Comparison of ENCODE assay signal across 8 cellular contexts in genomic region chr20:50224553-50225255, GRCh38. TPM values are rescaled to one million over a fixed set of nuclear protein-coding genes. Genes with fewer than 3 reads are reported as not detected.
A peak's percentile ranks its signal among the peaks of the same experiment; 100 is the strongest.
DNase-seq lines count a peak whose midpoint lies in the region; TF ChIP-seq lines count a peak whose summit lies in the region.

No MANE protein-coding gene starts in this region.

- H3K4me1 ChIP-seq in OCI-LY7 (ENCODE audit: insufficient read depth, low read length, poor library complexity, severe bottlenecking) = no peaks in the 10 kb centered on the region

- H3K4me3 ChIP-seq in OCI-LY7 (ENCODE audit: low read depth, low read length, poor library complexity, severe bottlenecking) (no peak overlapping the region), fibroblast of mammary gland (ENCODE audit: control insufficient read depth, low read depth, low read length) (no peak overlapping the region)

- H3K79me2 ChIP-seq in OCI-LY7 (ENCODE audit: insufficient read depth, low read depth, low read length) = no peaks in the 10 kb centered on the region

- no peaks in the 10 kb centered on the region for H3K9me2 ChIP-seq in OCI-LY7 (ENCODE audit: insufficient read depth, low read length)

- intact Hi-C loops in OCI-LY7 (cut with micrococcal nuclease; ENCODE audit: unreplicated experiment) = no loop called here
- intact Hi-C loops in activated naive CD4-positive, alpha-beta T cell treated with anti-CD3 and anti-CD28 coated beads for 36 hours (cut with micrococcal nuclease) = no loop called here

- peaks cover 4% of the 10 kb centered on the region for H3K9me3 Mint-ChIP-seq in activated naive CD4-positive, alpha-beta T cell treated with anti-CD3 and anti-CD28 coated beads for 36 hours

- no peaks in the 10 kb centered on the region for H3K4me1 Mint-ChIP-seq in activated naive CD4-positive, alpha-beta T cell treated with anti-CD3 and anti-CD28 coated beads for 36 hours (ENCODE audit: low read depth)

- no peak overlapping the region for H3K4me2 ChIP-seq in OCI-LY7 (ENCODE audit: low read length)

- H3K27me3 Mint-ChIP-seq in activated naive CD4-positive, alpha-beta T cell treated with anti-CD3 and anti-CD28 coated beads for 36 hours (ENCODE audit: low read depth) = no peaks in the 10 kb centered on the region

- H3K27ac Mint-ChIP-seq in activated naive CD4-positive, alpha-beta T cell treated with anti-CD3 and anti-CD28 coated beads for 36 hours = no peak overlapping the region

- POLR2A ChIA-PET in OCI-LY7 (lab: Charles Lee) = no interaction called here

- H2AFZ ChIP-seq in OCI-LY7 (ENCODE audit: low read length) = no peak overlapping the region

- CTCF ChIA-PET in OCI-LY7 (lab: Charles Lee; ENCODE audit: unreplicated experiment) = no interaction called here
- CTCF ChIA-PET in activated naive CD4-positive, alpha-beta T cell treated with anti-CD3 and anti-CD28 coated beads for 36 hours (lab: Charles Lee) = interaction anchor here (1.1 kb wide), 1 partner anchor 240 kb away, joined by 3 read pairs; no protein-coding TSS in a partner anchor

- in situ Hi-C loops in GM13976 (cut with MboI; ENCODE audit: low sequenced_read_pairs, unreplicated experiment) = no loop called here

- DNase-seq in AG08396 (ENCODE audit: low spot score) (peak; percentile 91), OCI-LY7 (ENCODE audit: low spot score) (no peak), fibroblast of mammary gland (ENCODE audit: low read depth) (peak; percentile 97), occipital lobe (lab: John Stamatoyannopoulos, UW) (peak; percentile 40), GM13976 (ENCODE audit: low spot score) (no peak), NCI-H146 (lab: John Stamatoyannopoulos, UW) (no peak), HUDEP-2 (lab: John Stamatoyannopoulos, UW; ENCODE audit: unreplicated experiment in 76 of 76) (no peak)
- no peak for DNase-seq in activated naive CD4-positive, alpha-beta T cell treated with anti-CD3 and anti-CD28 coated beads for 36 hours

- no peaks in the 10 kb centered on the region for H3K9me3 ChIP-seq in OCI-LY7 (ENCODE audit: low read length)

- H4K20me1 ChIP-seq in OCI-LY7 (ENCODE audit: insufficient read depth, low read length) = no peaks in the 10 kb centered on the region

- TF ChIP-seq CTCF in OCI-LY7 (conservative IDR thresholded peaks at IDR 0.05; ENCODE audit: low read length) = peak; percentile 47
- peak; percentile 31 for TF ChIP-seq CTCF in fibroblast of mammary gland (conservative IDR thresholded peaks at IDR 0.05; ENCODE audit: control insufficient read depth, insufficient read depth, low read depth, low read length)
- no peak for TF ChIP-seq CTCF in GM13976 (IDR thresholded peaks at IDR 0.05; ENCODE audit: borderline replicate concordance, control extremely low read depth, extremely low read depth, insufficient read depth, missing control alignments)

- H3K36me3 ChIP-seq in OCI-LY7 (ENCODE audit: insufficient read depth, low read length) = no peaks in the 10 kb centered on the region

- no TSS peak for BruUV-seq in OCI-LY7 (replicated peaks; lab: Mats Ljungman, UMichigan)

- H3K4me3 Mint-ChIP-seq in activated naive CD4-positive, alpha-beta T cell treated with anti-CD3 and anti-CD28 coated beads for 36 hours = no peak overlapping the region

- no peak overlapping the region for H3K27ac ChIP-seq in OCI-LY7 (ENCODE audit: low read depth, low read length, poor library complexity, severe bottlenecking)

- H3K36me3 Mint-ChIP-seq in activated naive CD4-positive, alpha-beta T cell treated with anti-CD3 and anti-CD28 coated beads for 36 hours (ENCODE audit: low read depth) = no peaks in the 10 kb centered on the region

RNA-seq across cellular contexts. Expression of gene CEBPB, which starts 34.1 kb away (rescaled TPM):
- 31.0 and 47.6 TPM in 2 replicates for total RNA-seq in OCI-LY7 (2014; rRNA removed; shearing (Covaris generic))
- total RNA-seq in OCI-LY7 (2022) (48.2 and 48.4 TPM in 2 replicates), occipital lobe (0.78 TPM)
- total RNA-seq in activated naive CD4-positive, alpha-beta T cell treated with anti-CD3 and anti-CD28 coated beads for 36 hours = 10 to 100 TPM; 38.5 to 38.6 TPM

Comparison
In these comparisons a context has a peak if more than half of its experiments do, and no peak if none do; other contexts are left out.
1. DNase-seq: peak in AG08396 (single experiment), fibroblast of mammary gland (single experiment) and occipital lobe (single experiment); none in OCI-LY7 (single experiment), GM13976 (single experiment), NCI-H146 (single experiment), activated naive CD4-positive, alpha-beta T cell treated with anti-CD3 and anti-CD28 coated beads for 36 hours (single experiment) and HUDEP-2 (0 of 76).
2. RNA of gene CEBPB, which starts 34.1 kb away (total RNA-seq): 31.0 to 48.4 TPM in OCI-LY7 and 38.5 to 38.6 TPM in activated naive CD4-positive, alpha-beta T cell treated with anti-CD3 and anti-CD28 coated beads for 36 hours; 0.78 TPM in occipital lobe (single experiment); every median in the first group is over 10 times any median in the second.